In genomic region chr1:94862718-94863117, GRCh38 we compare ENCODE assay signal across 12 cellular contexts. TPM values are rescaled to one million over a fixed set of nuclear protein-coding genes. Genes with fewer than 3 reads are reported as not detected.
DNase-seq lines count a peak whose midpoint lies in the region; ATAC-seq and TF ChIP-seq lines count a peak whose summit lies in the region.
"Had no signal": no experiment of that assay in that cellular context is flagged by ENCODE, and none has a peak within 500 bp of the region (broad histone marks: within the 10 kb centered on the region; RNA-seq: fewer than 3 reads in every experiment).

No MANE protein-coding gene starts in this region.

- no peak overlapping the region for H3K4ac ChIP-seq in trophoblast cell (ENCODE audit: low read depth, low read length)

- no peak overlapping the region for H3K27ac Mint-ChIP-seq in T-helper 17 cell

- no peak overlapping the region for H3K9ac ChIP-seq in trophoblast cell (ENCODE audit: low read length)

- no peak overlapping the region for H3K4me3 ChIP-seq in right atrium auricular region
- no peak overlapping the region for H3K4me3 ChIP-seq in esophagus muscularis mucosa
- H3K4me3 ChIP-seq in trophoblast cell (ENCODE audit: low read depth, low read length): no peak overlapping the region
- no peak overlapping the region for H3K4me3 ChIP-seq in uterus

- ATAC-seq in Right ventricle myocardium superior (ENCODE audit: poor library complexity) (no peak), left colon (no peak), HG03439 (IDR thresholded peaks at IDR 0.05; ENCODE audit: unreplicated experiment) (no peak), T-helper 17 cell (no peak)

- peak overlapping the region; percentile 83 for H2BK5ac ChIP-seq in trophoblast cell (ENCODE audit: low read depth, low read length, poor library complexity)

- peak overlapping the region; percentile 63 for H3K14ac ChIP-seq in trophoblast cell (ENCODE audit: low read length)

- no peak for TF ChIP-seq POLR2A in esophagus muscularis mucosa (IDR thresholded peaks at IDR 0.05; ENCODE audit: low read depth)
- no peak for TF ChIP-seq POLR2A in uterus (IDR thresholded peaks at IDR 0.05)

- peaks cover 5% of the 10 kb centered on the region for H3K36me3 Mint-ChIP-seq in T-helper 17 cell (ENCODE audit: low read depth)

- H3K4me1 ChIP-seq in right atrium auricular region (peaks cover 0 to 51% of the 10 kb centered on the region in 2 donors), esophagus muscularis mucosa (peaks cover 42 to 88% (median 81%) of the 10 kb centered on the region in 4 donors), trophoblast cell (ENCODE audit: control insufficient read depth in 1 of 2, insufficient read depth in 2 of 2, low read length in 2 of 2) (peaks cover 21 to 24% of the 10 kb centered on the region in 2 experiments), uterus (peaks cover 13 to 15% of the 10 kb centered on the region in 2 donors)

- H3K4me1 Mint-ChIP-seq in T-helper 17 cell: peaks cover 7% of the 10 kb centered on the region

- H2BK12ac ChIP-seq in trophoblast cell (ENCODE audit: low read length): peak overlapping the region; percentile 15

- H3K18ac ChIP-seq in trophoblast cell (ENCODE audit: low read length): peak overlapping the region; percentile 3

- H2AK5ac ChIP-seq in trophoblast cell (ENCODE audit: low read length): peak overlapping the region; percentile 60

- H3K79me2 ChIP-seq in trophoblast cell (ENCODE audit: control insufficient read depth, insufficient read depth, low read length, poor library complexity): peaks cover 1% of the 10 kb centered on the region

- H3K36me3 ChIP-seq in right atrium auricular region (no peaks in the 10 kb centered on the region), esophagus muscularis mucosa (no peaks in the 10 kb centered on the region), trophoblast cell (ENCODE audit: control insufficient read depth in 1 of 2, insufficient read depth in 2 of 2, low read length in 2 of 2) (no peaks in the 10 kb centered on the region), uterus (no peaks in the 10 kb centered on the region)

- 90% methylated on average over 2 of the region's 2 CpGs for WGBS in esophagus muscularis mucosa
- WGBS in trophoblast cell (ENCODE audit: extremely low coverage, insufficient coverage, insufficient read length): no CpG with 5 or more reads among the region's 2 CpGs

- no peak overlapping the region for H3K4me2 ChIP-seq in trophoblast cell (ENCODE audit: low read length)

- no peak overlapping the region for H4K12ac ChIP-seq in trophoblast cell (ENCODE audit: low read depth, low read length)

- H3K27me3 ChIP-seq in right atrium auricular region: no peaks in the 10 kb centered on the region
- H3K27me3 ChIP-seq in esophagus muscularis mucosa: no peaks in the 10 kb centered on the region
- H3K27me3 ChIP-seq in trophoblast cell (ENCODE audit: insufficient read depth, low read length): no peaks in the 10 kb centered on the region
- H3K27me3 ChIP-seq in uterus: no peaks in the 10 kb centered on the region

- no peak for TF ChIP-seq CTCF in right atrium auricular region (IDR thresholded peaks at IDR 0.05)
- no peak for TF ChIP-seq CTCF in esophagus muscularis mucosa (IDR thresholded peaks at IDR 0.05)
- TF ChIP-seq CTCF in uterus (IDR thresholded peaks at IDR 0.05): no peak

- DNase-seq in right atrium auricular region (ENCODE audit: low spot score) (no peak), Right ventricle myocardium superior (no peak), esophagus muscularis mucosa (ENCODE audit: extremely low spot score) (no peak), trophoblast cell (peak; percentile 85 to 88), uterus (no peak), left colon (no peak), T-helper 17 cell (no peak)
- DNase-seq: activated CD8-positive, alpha-beta memory T cell treated with anti-CD3 and anti-CD28 coated beads, Interleukin-2, amount 50 U/mL, for 4 hours; erythroblast; kidney glomerular epithelial cell; NCI-H1930 had no signal

- H3K23ac ChIP-seq in trophoblast cell (ENCODE audit: low read length): no peak overlapping the region

- H3K9me3 ChIP-seq in right atrium auricular region (no peaks in the 10 kb centered on the region), esophagus muscularis mucosa (no peaks in the 10 kb centered on the region), trophoblast cell (ENCODE audit: insufficient read depth, low read depth, low read length) (no peaks in the 10 kb centered on the region), uterus (no peaks in the 10 kb centered on the region), T-helper 17 cell (ENCODE audit: control insufficient read depth, low read length, poor library complexity, severe bottlenecking) (peaks cover 3% of the 10 kb centered on the region)

- H3K4me3 Mint-ChIP-seq in T-helper 17 cell: no peak overlapping the region

- peaks cover 25% of the 10 kb centered on the region for H3K79me1 ChIP-seq in trophoblast cell (ENCODE audit: low read length)

- H3K27ac ChIP-seq in right atrium auricular region: peak overlapping the region; percentile 79 to 89
- H3K27ac ChIP-seq in esophagus muscularis mucosa (replicated peaks in 1 of 4): peak overlapping the region; percentile 84 to 90 (median 87)
- peak overlapping the region; percentile 85 for H3K27ac ChIP-seq in trophoblast cell (ENCODE audit: low read depth, low read length)
- H3K27ac ChIP-seq in uterus: peak overlapping the region; percentile 89 to 92

- TF ChIP-seq EP300 in esophagus muscularis mucosa (IDR thresholded peaks at IDR 0.05): no peak

- intact Hi-C loops in Right ventricle myocardium superior (cut with DNase I): loop anchor here (5.0 kb wide), 1 partner anchor 50 kb away; no protein-coding TSS in a partner anchor
- intact Hi-C loops in esophagus muscularis mucosa (cut with DNase I): no loop called here
- intact Hi-C loops in uterus (cut with DNase I; ENCODE audit: low total_unique reads): no loop called here
- intact Hi-C loops in left colon (cut with DNase I, micrococcal nuclease): no loop called here

- H2BK120ac ChIP-seq in trophoblast cell (ENCODE audit: insufficient read depth, low read length, poor library complexity): peak overlapping the region; percentile 89

- no peak overlapping the region for H2AFZ ChIP-seq in trophoblast cell (ENCODE audit: insufficient read depth, low read length, poor library complexity)

- H4K8ac ChIP-seq in trophoblast cell (ENCODE audit: low read depth, low read length): peak overlapping the region; percentile 33

- peak overlapping the region; percentile 37 for H4K91ac ChIP-seq in trophoblast cell (ENCODE audit: low read depth, low read length)

- H3K27me3 Mint-ChIP-seq in T-helper 17 cell: peaks cover 34% of the 10 kb centered on the region

RNA-seq across cellular contexts. Expression of gene SLC44A3, which starts 42.6 kb away (rescaled TPM):
- total RNA-seq in right atrium auricular region (1 to 10 TPM; 2.7 to 9.5 TPM), Right ventricle myocardium superior (3.3 TPM), esophagus muscularis mucosa (1 to 10 TPM in 1 of 4 donors, under 1 TPM in 3; 0.63 to 1.7 (median 0.83) TPM), uterus (10 to 100 TPM in 1 of 4 donors, 1 to 10 TPM in 3; 1.3 to 10.3 (median 4.8) TPM), left colon (10 to 100 TPM; 72.1 to 95.5 TPM), T-helper 17 cell (1 to 10 TPM in 1 of 2 donors, under 1 TPM in 1; 0.68 to 2.1 TPM)
- polyA plus RNA-seq in trophoblast cell (2013): 3.6 and 5.9 TPM in 2 replicates

Comparison
In these comparisons a context has a peak if more than half of its experiments do, and no peak if none do; other contexts are left out.
1. DNase-seq: peak in trophoblast cell (2 of 2); none in right atrium auricular region (single experiment), Right ventricle myocardium superior (single experiment), esophagus muscularis mucosa (single experiment), uterus (0 of 2), left colon (0 of 2) and T-helper 17 cell (0 of 3).
2. RNA of gene SLC44A3, which starts 42.6 kb away (total RNA-seq): 72.1 to 95.5 TPM in left colon; 2.7 to 9.5 TPM in right atrium auricular region, 1.3 to 10.3 TPM in uterus, 3.3 TPM in Right ventricle myocardium superior (single experiment), 0.68 to 2.1 TPM in T-helper 17 cell and 0.63 to 1.7 TPM in esophagus muscularis mucosa; every median in the first group is over 4 times any median in the second.
3. Peak in every context shown above with its lines, with median percentiles within 50 percentile points of each other: H3K27ac ChIP-seq.